1 cellular context compared by ENCODE assay signal in the genomic region with DNA sequence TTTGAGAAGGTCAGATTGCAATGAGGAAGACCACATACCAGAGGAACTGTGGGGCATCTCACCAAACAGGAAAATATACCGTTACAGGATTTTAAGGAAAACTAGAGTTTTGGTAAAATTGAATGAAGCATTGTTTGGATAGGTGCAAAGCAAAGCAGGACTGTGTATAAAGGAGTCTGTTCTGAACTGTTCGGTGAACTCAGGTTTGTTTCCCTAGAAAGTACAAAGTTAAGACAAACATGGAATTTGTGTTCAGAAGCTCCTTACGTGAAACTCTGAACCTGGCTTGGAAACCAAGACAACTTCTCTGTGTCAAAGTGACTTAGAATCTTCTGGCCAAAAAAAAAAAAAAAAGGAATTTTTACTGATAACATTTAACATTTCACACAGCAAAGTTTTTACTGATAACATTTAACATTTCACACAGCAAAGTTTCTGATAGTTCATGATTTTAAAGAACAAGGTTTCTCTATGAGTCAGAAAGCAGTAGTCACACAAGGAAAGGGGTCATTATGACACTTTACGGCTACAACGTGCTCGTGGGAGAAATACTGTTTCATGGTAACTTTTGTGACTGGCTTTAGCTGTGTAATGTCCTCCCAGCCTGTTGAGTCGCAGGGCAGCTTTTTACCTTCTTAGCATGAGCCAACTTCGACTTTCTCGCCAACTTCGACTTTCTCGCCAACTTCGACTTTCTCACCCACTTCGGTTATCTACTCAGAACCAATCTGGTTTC.
TF ChIP-seq lines count a peak whose summit lies in the region.

No MANE protein-coding gene starts in this region.

TF ChIP-seq in GM12878, 131 proteins besides CTCF, POLR2A, EP300 and RAD21 (continued from another document):
- TF ChIP-seq PAX5 (IDR thresholded peaks at IDR 0.05; ENCODE audit: borderline replicate concordance, low read depth, low read length): no peak
- TF ChIP-seq RB1 (IDR thresholded peaks at IDR 0.05; ENCODE audit: borderline replicate concordance): no peak
- TF ChIP-seq SIX5 (IDR thresholded peaks at IDR 0.05; ENCODE audit: low read depth, low read length, severe bottlenecking): no peak
- peak; percentile 24 to 44; a peak in 1 of 4 replicates for TF ChIP-seq BHLHE40 (IDR thresholded peaks at IDR 0.05; ENCODE audit: borderline replicate concordance in 1 of 2, low read depth in 2 of 2, low read length in 1 of 2)
- TF ChIP-seq CBX5 (IDR thresholded peaks at IDR 0.05; ENCODE audit: low read depth): peak; percentile 34; the same call in 1 of the 2 replicates
- TF ChIP-seq, protein P1, sequence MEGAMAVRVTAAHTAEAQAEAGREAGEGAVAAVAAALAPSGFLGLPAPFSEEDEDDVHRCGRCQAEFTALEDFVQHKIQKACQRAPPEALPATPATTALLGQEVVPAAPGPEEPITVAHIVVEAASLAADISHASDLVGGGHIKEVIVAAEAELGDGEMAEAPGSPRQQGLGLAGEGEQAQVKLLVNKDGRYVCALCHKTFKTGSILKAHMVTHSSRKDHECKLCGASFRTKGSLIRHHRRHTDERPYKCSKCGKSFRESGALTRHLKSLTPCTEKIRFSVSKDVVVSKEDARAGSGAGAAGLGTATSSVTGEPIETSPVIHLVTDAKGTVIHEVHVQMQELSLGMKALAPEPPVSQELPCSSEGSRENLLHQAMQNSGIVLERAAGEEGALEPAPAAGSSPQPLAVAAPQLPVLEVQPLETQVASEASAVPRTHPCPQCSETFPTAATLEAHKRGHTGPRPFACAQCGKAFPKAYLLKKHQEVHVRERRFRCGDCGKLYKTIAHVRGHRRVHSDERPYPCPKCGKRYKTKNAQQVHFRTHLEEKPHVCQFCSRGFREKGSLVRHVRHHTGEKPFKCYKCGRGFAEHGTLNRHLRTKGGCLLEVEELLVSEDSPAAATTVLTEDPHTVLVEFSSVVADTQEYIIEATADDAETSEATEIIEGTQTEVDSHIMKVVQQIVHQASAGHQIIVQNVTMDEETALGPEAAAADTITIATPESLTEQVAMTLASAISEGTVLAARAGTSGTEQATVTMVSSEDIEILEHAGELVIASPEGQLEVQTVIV (IDR thresholded peaks at IDR 0.05; ENCODE audit: borderline replicate concordance, partially characterized antibody): peak; percentile 94
- TF ChIP-seq ZNF217 (IDR thresholded peaks at IDR 0.05): no peak
- peak; percentile 63 for TF ChIP-seq MXI1 (IDR thresholded peaks at IDR 0.05; ENCODE audit: low read depth, low read length)
- 0 out of 3 replicates have a peak, but pooled peaks have one; percentile 32 for TF ChIP-seq POU2F2 (IDR thresholded peaks at IDR 0.05; ENCODE audit: borderline replicate concordance, low read depth, low read length)
- TF ChIP-seq CREB1 (IDR thresholded peaks at IDR 0.05; ENCODE audit: low read depth): peak; percentile 73; the same call in 1 of the 2 replicates
- no peak for TF ChIP-seq STAT3 (IDR thresholded peaks at IDR 0.05; ENCODE audit: low read depth, low read length)
- TF ChIP-seq YY1 (IDR thresholded peaks at IDR 0.05; ENCODE audit: low read depth, low read length): peak; percentile 76; the same call in 1 of the 2 replicates
- TF ChIP-seq, protein P2, sequence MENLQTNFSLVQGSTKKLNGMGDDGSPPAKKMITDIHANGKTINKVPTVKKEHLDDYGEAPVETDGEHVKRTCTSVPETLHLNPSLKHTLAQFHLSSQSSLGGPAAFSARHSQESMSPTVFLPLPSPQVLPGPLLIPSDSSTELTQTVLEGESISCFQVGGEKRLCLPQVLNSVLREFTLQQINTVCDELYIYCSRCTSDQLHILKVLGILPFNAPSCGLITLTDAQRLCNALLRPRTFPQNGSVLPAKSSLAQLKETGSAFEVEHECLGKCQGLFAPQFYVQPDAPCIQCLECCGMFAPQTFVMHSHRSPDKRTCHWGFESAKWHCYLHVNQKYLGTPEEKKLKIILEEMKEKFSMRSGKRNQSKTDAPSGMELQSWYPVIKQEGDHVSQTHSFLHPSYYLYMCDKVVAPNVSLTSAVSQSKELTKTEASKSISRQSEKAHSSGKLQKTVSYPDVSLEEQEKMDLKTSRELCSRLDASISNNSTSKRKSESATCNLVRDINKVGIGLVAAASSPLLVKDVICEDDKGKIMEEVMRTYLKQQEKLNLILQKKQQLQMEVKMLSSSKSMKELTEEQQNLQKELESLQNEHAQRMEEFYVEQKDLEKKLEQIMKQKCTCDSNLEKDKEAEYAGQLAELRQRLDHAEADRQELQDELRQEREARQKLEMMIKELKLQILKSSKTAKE (IDR thresholded peaks at IDR 0.05; ENCODE audit: low read depth, poor library complexity, severe bottlenecking): no peak
- peak; percentile 46; the same call in 1 of the 2 replicates for TF ChIP-seq POLR2AphosphoS5 (IDR thresholded peaks at IDR 0.05; ENCODE audit: low read length)
- TF ChIP-seq SUZ12 (IDR thresholded peaks at IDR 0.05; ENCODE audit: unreplicated experiment): no peak
- no peak for TF ChIP-seq ZSCAN29 (IDR thresholded peaks at IDR 0.05)
- TF ChIP-seq NRF1 (conservative IDR thresholded peaks at IDR 0.05; ENCODE audit: low read depth, low read length): no peak
- no peak for TF ChIP-seq EGR1 (IDR thresholded peaks at IDR 0.05; ENCODE audit: borderline replicate concordance in 1 of 2, low read depth in 2 of 2, low read length in 2 of 2)
- TF ChIP-seq TCF3 (IDR thresholded peaks at IDR 0.05; ENCODE audit: borderline replicate concordance, insufficient read depth, low read depth, low read length): 0 out of 2 replicates have a peak, but pooled peaks have one; percentile 21
